ENCODE assay signal across 6 cellular contexts in genomic region chr19:10568444-10568825, GRCh38. TPM values are rescaled to one million over a fixed set of nuclear protein-coding genes. Genes with fewer than 3 reads are reported as not detected.
DNase-seq lines count a peak whose midpoint lies in the region; ATAC-seq and TF ChIP-seq lines count a peak whose summit lies in the region.

No MANE protein-coding gene starts in this region.

- no peak overlapping the region for H3K27ac ChIP-seq in foreskin keratinocyte

- DNase-seq in activated effector memory CD4-positive, alpha-beta T cell treated with anti-CD3 and anti-CD28 coated beads, Interleukin-2, amount 50 U/mL, for 16 hours: peak; percentile 86
- DNase-seq in activated effector memory CD4-positive, alpha-beta T cell treated with Interleukin-2 at 50 U/mL for 16 hours: no peak
- peak in 3 of 5 donors; percentile 50 to 77 (median 53) for DNase-seq in T-helper 1 cell
- peak in 1 of 2 donors; percentile 42 for DNase-seq in foreskin keratinocyte
- peak; percentile 27 for DNase-seq in stimulated activated CD8-positive, alpha-beta memory T cell treated with anti-CD3 and anti-CD28 coated beads, Interleukin-4, amount 100 ng/mL, for 24 hours (ENCODE audit: low read depth)
- no peak for DNase-seq in A172 (ENCODE audit: low spot score)

- H3K4me1 ChIP-seq in foreskin keratinocyte: peaks cover 9% of the 10 kb centered on the region

- TF ChIP-seq CTCF in foreskin keratinocyte (conservative IDR thresholded peaks at IDR 0.05): peak; percentile 30

- no peaks in the 10 kb centered on the region for H3K27me3 ChIP-seq in foreskin keratinocyte

- ATAC-seq in foreskin keratinocyte: peak; percentile 53

RNA-seq across cellular contexts. Expression of gene CDKN2D, which starts 0.3 kb away (rescaled TPM):
- total RNA-seq in foreskin keratinocyte: 6.3 and 6.8 TPM in 2 replicates
- 8.2 and 10.1 TPM in 2 replicates for polyA plus RNA-seq in foreskin keratinocyte
- 10.6 and 11.3 TPM in 2 replicates for total RNA-seq in A172 (2014; rRNA removed; shearing (Covaris generic))

RNA-seq across cellular contexts. Expression of gene KRI1, which starts 2.6 kb away (rescaled TPM):
- total RNA-seq in foreskin keratinocyte: 19.7 TPM in 2 replicates
- 20.0 and 20.1 TPM in 2 replicates for polyA plus RNA-seq in foreskin keratinocyte
- total RNA-seq in A172 (2014; rRNA removed; shearing (Covaris generic)): 7.4 and 9.5 TPM in 2 replicates

RNA-seq across cellular contexts. Expression of gene AP1M2, which starts 18.7 kb away (rescaled TPM):
- total RNA-seq in foreskin keratinocyte: 86.6 and 117 TPM in 2 replicates
- 99.1 and 112 TPM in 2 replicates for polyA plus RNA-seq in foreskin keratinocyte
- total RNA-seq in A172 (2014; rRNA removed; shearing (Covaris generic)): 39.4 and 41.9 TPM in 2 replicates

RNA-seq across cellular contexts. Expression of gene ATG4D, which starts 24.7 kb away (rescaled TPM):
- total RNA-seq in foreskin keratinocyte: 23.0 and 25.2 TPM in 2 replicates
- polyA plus RNA-seq in foreskin keratinocyte: 28.6 and 29.7 TPM in 2 replicates
- 62.5 and 68.0 TPM in 2 replicates for total RNA-seq in A172 (2014; rRNA removed; shearing (Covaris generic))

RNA-seq across cellular contexts. Expression of gene S1PR5, which starts 51.2 kb away (rescaled TPM):
- 12.3 and 12.4 TPM in 2 replicates for total RNA-seq in foreskin keratinocyte
- 13.8 and 14.6 TPM in 2 replicates for polyA plus RNA-seq in foreskin keratinocyte
- total RNA-seq in A172 (2014; rRNA removed; shearing (Covaris generic)): 7.9 and 9.0 TPM in 2 replicates

Comparison
In these comparisons a context has a peak if more than half of its experiments do, and no peak if none do; other contexts are left out.
1. DNase-seq: peak in activated effector memory CD4-positive, alpha-beta T cell treated with anti-CD3 and anti-CD28 coated beads, Interleukin-2, amount 50 U/mL, for 16 hours (single experiment), T-helper 1 cell (3 of 5) and stimulated activated CD8-positive, alpha-beta memory T cell treated with anti-CD3 and anti-CD28 coated beads, Interleukin-4, amount 100 ng/mL, for 24 hours (single experiment); none in activated effector memory CD4-positive, alpha-beta T cell treated with Interleukin-2 at 50 U/mL for 16 hours (single experiment) and A172 (single experiment).